In genomic region chr20:35700625-35701148, GRCh38 we compare ENCODE assay signal across 9 cellular contexts. TPM values are rescaled to one million over a fixed set of nuclear protein-coding genes. Genes with fewer than 3 reads are reported as not detected.
DNase-seq lines count a peak whose midpoint lies in the region; ATAC-seq and TF ChIP-seq lines count a peak whose summit lies in the region.
"Had no signal": no experiment of that assay in that cellular context is flagged by ENCODE, and none has a peak within 500 bp of the region (broad histone marks: within the 10 kb centered on the region; RNA-seq: fewer than 3 reads in every experiment).

No MANE protein-coding gene starts in this region.

- POLR2A ChIA-PET in PC-9 (lab: Charles Lee; ENCODE audit: unreplicated experiment), result no interaction called here

- peaks cover 47% of the 10 kb centered on the region for H3K79me2 ChIP-seq in PC-9 (ENCODE audit: low read depth)

- H3K27me3 ChIP-seq in PC-9 (ENCODE audit: insufficient read depth, low read depth), result no peaks in the 10 kb centered on the region
- H3K27me3 ChIP-seq in ectodermal cell (ENCODE audit: control insufficient read depth, insufficient read depth, low read length, poor library complexity, severe bottlenecking), result no peaks in the 10 kb centered on the region
- no peaks in the 10 kb centered on the region for H3K27me3 ChIP-seq in psoas muscle (ENCODE audit: insufficient read depth in 3 of 3, low read length in 2 of 3)
- H3K27me3 ChIP-seq: heart left ventricle had no signal

- H3K27ac ChIP-seq in PC-9 (peak overlapping the region; percentile 75; the same call in 1 of the 2 replicates), ectodermal cell (ENCODE audit: insufficient read depth, low read depth, low read length, poor library complexity, severe bottlenecking) (no peak overlapping the region), psoas muscle (peak overlapping the region; percentile 95)

- no peak for TF ChIP-seq CTCF in PC-9 (conservative IDR thresholded peaks at IDR 0.05)
- no peak for TF ChIP-seq CTCF in psoas muscle (IDR thresholded peaks at IDR 0.05)

- intact Hi-C loops in PC-9 (cut with micrococcal nuclease; ENCODE audit: unreplicated experiment), result loop anchor here (5.0 kb wide), 1 partner anchor 188 kb away; no protein-coding TSS in a partner anchor
- intact Hi-C loops in psoas muscle (cut with DNase I), result loop anchor here in 1 of 2 donors (5.0 kb wide), 1 partner anchor 37 kb away; no protein-coding TSS in a partner anchor

- H3K4me1 ChIP-seq in PC-9 (replicated peaks; ENCODE audit: insufficient read depth), result peaks cover 25% of the 10 kb centered on the region
- peaks cover 11% of the 10 kb centered on the region for H3K4me1 ChIP-seq in ectodermal cell (ENCODE audit: control insufficient read depth, insufficient read depth, low read length)
- peaks cover 37% of the 10 kb centered on the region for H3K4me1 ChIP-seq in psoas muscle

- 88 to 96% methylated on average over 7 of the region's 7 CpGs for WGBS in ectodermal cell, 2 experiments
- WGBS in psoas muscle, 3 donors, result 54 to 79% (median 57%) methylated on average over 7 of the region's 7 CpGs

- ATAC-seq in psoas muscle, result peak in 2 of 4 donors; percentile 19 to 25
- ATAC-seq: heart left ventricle had no signal

- no peaks in the 10 kb centered on the region for H3K9me2 ChIP-seq in PC-9 (ENCODE audit: insufficient read depth)

- peaks cover 31% of the 10 kb centered on the region for H3K36me3 ChIP-seq in PC-9 (ENCODE audit: low read depth)
- H3K36me3 ChIP-seq in ectodermal cell (ENCODE audit: control insufficient read depth, insufficient read depth, low read length), result peaks cover 20% of the 10 kb centered on the region
- H3K36me3 ChIP-seq in psoas muscle (ENCODE audit: insufficient read depth in 1 of 2, low read depth in 1 of 2), result peaks cover 6 to 65% of the 10 kb centered on the region in 2 donors

- peaks cover 63% of the 10 kb centered on the region for H3F3A ChIP-seq in PC-9 (ENCODE audit: insufficient read depth, low read depth)

- H3K4me3 ChIP-seq in PC-9 (peak overlapping the region; percentile 96), ectodermal cell (ENCODE audit: insufficient read depth, low read depth, low read length) (peak overlapping the region; percentile 98), psoas muscle (peak overlapping the region; percentile 94)

- H3K9me3 ChIP-seq in PC-9 (ENCODE audit: insufficient read depth, low read depth) (no peaks in the 10 kb centered on the region), ectodermal cell (ENCODE audit: control insufficient read depth, low read length) (no peaks in the 10 kb centered on the region), psoas muscle (no peaks in the 10 kb centered on the region)
- H3K9me3 ChIP-seq: heart left ventricle had no signal

- H2AFZ ChIP-seq in PC-9, result no peak overlapping the region

- BruUV-seq in PC-9 (replicated peaks; lab: Mats Ljungman, UMichigan), result no TSS peak

- CTCF ChIA-PET in PC-9 (lab: Charles Lee), result interaction anchor here (0.6 to 1.1 kb wide), 2 partner anchors 184 to 380 kb away, joined by 3 read pairs; no protein-coding TSS in a partner anchor

- H4K20me1 ChIP-seq in PC-9 (ENCODE audit: insufficient read depth), result peaks cover 53% of the 10 kb centered on the region

- peak; percentile 40 for DNase-seq in NCI-H82 (lab: John Stamatoyannopoulos, UW)
- DNase-seq in NCI-H82 treated with DMSO at 0.1 percent for 48 hours (lab: John Stamatoyannopoulos, UW; ENCODE audit: unreplicated experiment), result no peak
- DNase-seq in PC-9, result no peak
- no peak for DNase-seq in psoas muscle
- DNase-seq in NCI-H2171 (lab: John Stamatoyannopoulos, UW), result no peak
- DNase-seq in ecto neural progenitor cell (ENCODE audit: low spot score), result no peak
- DNase-seq in NCI-H2029 treated with DMSO at 0.1 percent for 48 hours (lab: John Stamatoyannopoulos, UW), result no peak
- DNase-seq: heart left ventricle had no signal

- peak overlapping the region; percentile 83 for H3K4me2 ChIP-seq in PC-9

RNA-seq across cellular contexts. Expression of gene ROMO1, which starts 1.5 kb away (rescaled TPM):
- total RNA-seq in PC-9 (2021) (175 and 271 TPM in 2 replicates), psoas muscle (100 to 1,000 TPM; 133 to 172 (median 143) TPM)
- polyA plus RNA-seq in ectodermal cell (2013, experiment 1 of 4), result 184 TPM
- 172 TPM for polyA plus RNA-seq in ectodermal cell (2013, experiment 2 of 4)
- polyA plus RNA-seq in ectodermal cell (2013, experiment 3 of 4), result 194 TPM
- polyA plus RNA-seq in ectodermal cell (2013, experiment 4 of 4), result 210 TPM
- 100 to 1,000 TPM; 253 to 379 (median 323) TPM for polyA plus RNA-seq in psoas muscle

RNA-seq across cellular contexts. Expression of gene NFS1, which starts 1.5 kb away (rescaled TPM):
- 56.9 and 65.0 TPM in 2 replicates for total RNA-seq in PC-9 (2021)
- 27.2 TPM for polyA plus RNA-seq in ectodermal cell (2013, experiment 1 of 4)
- 22.5 TPM for polyA plus RNA-seq in ectodermal cell (2013, experiment 2 of 4)
- polyA plus RNA-seq in ectodermal cell (2013, experiment 3 of 4), result 23.3 TPM
- polyA plus RNA-seq in ectodermal cell (2013, experiment 4 of 4), result 22.5 TPM
- total RNA-seq in psoas muscle, result 10 to 100 TPM; 23.6 to 45.0 (median 40.3) TPM
- polyA plus RNA-seq in psoas muscle, result 10 to 100 TPM; 19.8 to 35.2 (median 26.1) TPM

RNA-seq across cellular contexts. Expression of gene CPNE1, which starts 36.0 kb away (rescaled TPM):
- total RNA-seq in PC-9 (2021), result 271 and 311 TPM in 2 replicates
- 358 TPM for polyA plus RNA-seq in ectodermal cell (2013, experiment 1 of 4)
- polyA plus RNA-seq in ectodermal cell (2013, experiment 2 of 4), result 299 TPM
- 299 TPM for polyA plus RNA-seq in ectodermal cell (2013, experiment 3 of 4)
- polyA plus RNA-seq in ectodermal cell (2013, experiment 4 of 4), result 311 TPM
- total RNA-seq in psoas muscle, result 10 to 100 TPM; 55.9 to 75.4 (median 67.1) TPM
- 10 to 100 TPM; 59.5 to 62.1 (median 61.6) TPM for polyA plus RNA-seq in psoas muscle

RNA-seq across cellular contexts. Expression of gene RBM12, which starts 36.0 kb away (rescaled TPM):
- total RNA-seq in PC-9 (2021), result 46.9 and 81.2 TPM in 2 replicates
- 111 TPM for polyA plus RNA-seq in ectodermal cell (2013, experiment 1 of 4)
- polyA plus RNA-seq in ectodermal cell (2013, experiment 2 of 4), result 161 TPM
- polyA plus RNA-seq in ectodermal cell (2013, experiment 3 of 4), result 99.7 TPM
- polyA plus RNA-seq in ectodermal cell (2013, experiment 4 of 4), result 130 TPM
- total RNA-seq in psoas muscle, result 10 to 100 TPM; 20.8 to 61.5 (median 45.5) TPM
- polyA plus RNA-seq in psoas muscle, result 10 to 100 TPM in 1 of 3 donors, 1 to 10 TPM in 2; 5.3 to 22.5 (median 8.8) TPM

RNA-seq across cellular contexts. Expression of gene RBM39, which starts 41.4 kb away (rescaled TPM):
- total RNA-seq in PC-9 (2021), result 354 and 379 TPM in 2 replicates
- 295 TPM for polyA plus RNA-seq in ectodermal cell (2013, experiment 1 of 4)
- 250 TPM for polyA plus RNA-seq in ectodermal cell (2013, experiment 2 of 4)
- 241 TPM for polyA plus RNA-seq in ectodermal cell (2013, experiment 3 of 4)
- 256 TPM for polyA plus RNA-seq in ectodermal cell (2013, experiment 4 of 4)
- 100 to 1,000 TPM in 3 of 4 donors, 10 to 100 TPM in 1; 93.0 to 171 (median 139) TPM for total RNA-seq in psoas muscle
- polyA plus RNA-seq in psoas muscle, result 100 to 1,000 TPM; 115 to 151 (median 123) TPM
